17 cellular contexts compared by ENCODE assay signal in the genomic region with DNA sequence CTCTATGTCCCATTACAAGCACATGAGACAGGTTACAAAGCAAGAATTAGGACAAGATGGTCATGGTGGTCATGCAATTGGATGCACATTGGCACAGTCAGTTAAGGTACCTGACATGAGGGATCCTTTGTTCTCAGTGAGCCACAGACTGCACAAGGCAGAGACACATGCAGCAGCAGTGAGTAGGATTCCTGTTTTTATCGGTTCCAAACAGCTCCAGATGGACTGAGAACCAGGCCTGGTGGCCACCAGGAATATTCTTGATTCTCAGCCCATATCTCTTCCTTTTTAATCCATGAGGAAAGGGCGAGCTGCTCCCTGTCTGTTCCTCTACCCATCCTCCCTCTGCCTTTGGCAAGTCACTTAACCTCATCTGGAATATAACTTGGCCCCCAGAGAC.
A peak's percentile ranks its signal among the peaks of the same experiment; 100 is the strongest.
DNase-seq lines count a peak whose midpoint lies in the region; ATAC-seq and TF ChIP-seq lines count a peak whose summit lies in the region.
"Had no signal": no experiment of that assay in that cellular context is flagged by ENCODE, and none has a peak within 500 bp of the region (broad histone marks: within the 10 kb centered on the region; RNA-seq: fewer than 3 reads in every experiment).

No MANE protein-coding gene starts in this region.

- H3K27me3 ChIP-seq in gastrocnemius medialis = no peaks in the 10 kb centered on the region
- H3K27me3 ChIP-seq: BLaER1 treated with 17β-estradiol and CSF1 and Interleukin-3, amounts not matched to agents 10 nM and 100 nM had no signal

- no peaks in the 10 kb centered on the region for H3K27me3 Mint-ChIP-seq in brain
- no peaks in the 10 kb centered on the region for H3K27me3 Mint-ChIP-seq in natural killer cell treated with Interleukin-12 subunit alpha and Interleukin-12 subunit beta and Interleukin-15 and Interleukin-18, amount 100 ng/mL, for 72 hours

- no peaks in the 10 kb centered on the region for H3K9me3 ChIP-seq in gastrocnemius medialis
- H3K9me3 ChIP-seq: A549; BLaER1 treated with 17β-estradiol and CSF1 and Interleukin-3, amounts not matched to agents 10 nM and 100 nM had no signal

- peak overlapping the region; percentile 15 to 79 (median 22) for H3K27ac Mint-ChIP-seq in brain
- H3K27ac Mint-ChIP-seq in natural killer cell treated with Interleukin-12 subunit alpha and Interleukin-12 subunit beta and Interleukin-15 and Interleukin-18, amount 100 ng/mL, for 72 hours = no peak overlapping the region
- H3K27ac Mint-ChIP-seq: CD8-positive, alpha-beta T cell had no signal

- DNase-seq in DMS 273 (lab: John Stamatoyannopoulos, UW; ENCODE audit: unreplicated experiment) (peak; percentile 90), NCI-H1694 treated with DMSO at 0.1 percent for 48 hours (lab: John Stamatoyannopoulos, UW) (peak; percentile 93), midbrain (lab: John Stamatoyannopoulos, UW) (peak; percentile 15), gastrocnemius medialis (no peak), Right ventricle myocardium inferior (ENCODE audit: missing footprints) (no peak)
- DNase-seq in natural killer cell treated with Interleukin-12 subunit alpha and Interleukin-12 subunit beta and Interleukin-15 and Interleukin-18, amount 100 ng/mL, for 72 hours (ENCODE audit: low spot score) = no peak
- DNase-seq: Calu3; CD8-positive, alpha-beta T cell; H7; KG1; NCI-H187; NCI-H226; NCI-H526 treated with DMSO at 0.1 percent for 48 hours had no signal

- H3K4me3 Mint-ChIP-seq in brain = no peak overlapping the region
- H3K4me3 Mint-ChIP-seq in natural killer cell treated with Interleukin-12 subunit alpha and Interleukin-12 subunit beta and Interleukin-15 and Interleukin-18, amount 100 ng/mL, for 72 hours = no peak overlapping the region
- H3K4me3 Mint-ChIP-seq: CD8-positive, alpha-beta T cell had no signal

- H3K4me1 ChIP-seq in gastrocnemius medialis = no peaks in the 10 kb centered on the region
- H3K4me1 ChIP-seq: A549 had no signal

- no peak for ATAC-seq in natural killer cell treated with Interleukin-12 subunit alpha and Interleukin-12 subunit beta and Interleukin-15 and Interleukin-18, amount 100 ng/mL, for 72 hours
- ATAC-seq in gastrocnemius medialis (no peak), Right ventricle myocardium inferior (no peak)
- ATAC-seq: CD8-positive, alpha-beta T cell; HepG2 had no signal

- no peak for TF ChIP-seq POLR2A in gastrocnemius medialis (IDR thresholded peaks at IDR 0.05)

- H3K27ac ChIP-seq in gastrocnemius medialis = no peak overlapping the region
- H3K27ac ChIP-seq: A549; BLaER1 treated with 17β-estradiol and CSF1 and Interleukin-3, amounts not matched to agents 10 nM and 100 nM had no signal

- H3K9me3 Mint-ChIP-seq in brain = no peaks in the 10 kb centered on the region
- peaks cover 9% of the 10 kb centered on the region for H3K9me3 Mint-ChIP-seq in natural killer cell treated with Interleukin-12 subunit alpha and Interleukin-12 subunit beta and Interleukin-15 and Interleukin-18, amount 100 ng/mL, for 72 hours
- H3K9me3 Mint-ChIP-seq: CD8-positive, alpha-beta T cell had no signal

- no peak overlapping the region for H3K4me3 ChIP-seq in gastrocnemius medialis
- H3K4me3 ChIP-seq: A549; BLaER1 treated with 17β-estradiol and CSF1 and Interleukin-3, amounts not matched to agents 10 nM and 100 nM had no signal

- intact Hi-C loops in gastrocnemius medialis (cut with DNase I; ENCODE audit: low total_unique reads) = no loop called here
- intact Hi-C loops in Right ventricle myocardium inferior (cut with DNase I) = no loop called here

- H3K36me3 ChIP-seq in gastrocnemius medialis = no peaks in the 10 kb centered on the region
- H3K36me3 ChIP-seq: BLaER1 treated with 17β-estradiol and CSF1 and Interleukin-3, amounts not matched to agents 10 nM and 100 nM had no signal

- peaks cover 50% of the 10 kb centered on the region for H3K4me1 Mint-ChIP-seq in brain
- no peaks in the 10 kb centered on the region for H3K4me1 Mint-ChIP-seq in natural killer cell treated with Interleukin-12 subunit alpha and Interleukin-12 subunit beta and Interleukin-15 and Interleukin-18, amount 100 ng/mL, for 72 hours (ENCODE audit: low read depth in 2 of 2)

- in situ Hi-C loops in gastrocnemius medialis (cut with MboI; ENCODE audit: low sequenced_read_pairs in 4 of 4) = no loop called here

- TF ChIP-seq CTCF in brain (conservative IDR thresholded peaks at IDR 0.05) = no peak
- TF ChIP-seq CTCF in gastrocnemius medialis (IDR thresholded peaks at IDR 0.05 in 4 of 5, conservative IDR thresholded peaks at IDR 0.05 in 1 of 5) = no peak

- no peaks in the 10 kb centered on the region for H3K36me3 Mint-ChIP-seq in brain
- no peaks in the 10 kb centered on the region for H3K36me3 Mint-ChIP-seq in natural killer cell treated with Interleukin-12 subunit alpha and Interleukin-12 subunit beta and Interleukin-15 and Interleukin-18, amount 100 ng/mL, for 72 hours
- H3K36me3 Mint-ChIP-seq: CD8-positive, alpha-beta T cell had no signal

Comparison
In these comparisons a context has a peak if more than half of its experiments do, and no peak if none do; other contexts are left out.
1. DNase-seq: peak in DMS 273 (single experiment), NCI-H1694 treated with DMSO at 0.1 percent for 48 hours (single experiment) and midbrain (single experiment); none in natural killer cell treated with Interleukin-12 subunit alpha and Interleukin-12 subunit beta and Interleukin-15 and Interleukin-18, amount 100 ng/mL, for 72 hours (single experiment), gastrocnemius medialis (0 of 2) and Right ventricle myocardium inferior (single experiment).
2. H3K27ac Mint-ChIP-seq: peak in brain (5 of 5); none in natural killer cell treated with Interleukin-12 subunit alpha and Interleukin-12 subunit beta and Interleukin-15 and Interleukin-18, amount 100 ng/mL, for 72 hours (0 of 2).